Comparison of ENCODE assay signal across 9 cellular contexts in the genomic region with DNA sequence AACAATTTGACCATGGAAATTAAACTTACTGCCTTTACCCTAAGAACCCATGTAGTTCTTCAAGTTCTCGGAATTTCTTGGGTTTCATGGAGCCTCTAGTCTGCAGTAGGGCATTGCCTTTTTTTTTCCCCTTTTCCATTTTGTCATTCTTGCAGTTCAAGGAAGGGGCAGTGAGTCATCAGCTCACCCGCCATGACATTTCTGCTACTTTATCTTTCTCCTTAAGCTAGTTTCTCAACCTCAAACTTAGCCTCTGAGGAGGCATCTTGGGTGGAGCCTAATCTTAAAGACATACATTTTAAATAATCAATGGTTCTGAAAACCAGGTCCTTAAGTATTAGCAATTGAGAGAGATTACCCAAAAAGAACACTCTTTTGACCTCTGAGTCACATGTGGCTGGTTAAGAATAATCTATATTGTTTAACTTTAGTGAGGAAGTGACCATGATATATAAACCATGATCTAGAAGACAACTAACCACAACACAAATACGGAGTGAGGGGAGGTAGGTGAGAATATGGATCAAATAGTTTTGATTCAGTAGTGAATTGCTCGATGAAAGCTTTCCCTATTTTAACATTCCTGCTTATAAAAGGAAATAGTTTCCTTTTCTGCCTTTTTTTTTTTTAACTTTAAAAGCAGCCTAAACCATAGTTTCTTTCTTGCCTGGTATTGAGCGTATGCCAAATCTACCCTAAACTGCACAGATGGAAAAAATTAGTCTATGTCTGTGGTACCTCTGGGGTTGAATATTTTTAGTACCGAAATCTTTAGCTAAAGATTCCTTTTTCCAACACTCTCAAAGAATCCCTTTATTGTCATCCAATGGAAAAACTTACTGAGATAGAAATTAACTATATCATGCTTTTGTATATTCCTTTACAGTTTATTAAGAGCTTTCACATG. TPM values are rescaled to one million over a fixed set of nuclear protein-coding genes. Genes with fewer than 3 reads are reported as not detected.
DNase-seq lines count a peak whose midpoint lies in the region; ATAC-seq and TF ChIP-seq lines count a peak whose summit lies in the region.
"Not testable (repeated sequence)": the region's sequence is repeated elsewhere in the genome, so short reads cannot be mapped to it uniquely, and the experiment has no call there.
"Had no signal": no experiment of that assay in that cellular context is flagged by ENCODE, and none has a peak within 500 bp of the region (broad histone marks: within the 10 kb centered on the region; RNA-seq: fewer than 3 reads in every experiment).

No MANE protein-coding gene starts in this region.

- H2BK5ac ChIP-seq in IMR-90 (ENCODE audit: low read depth, low read length, poor library complexity, severe bottlenecking), result not testable (repeated sequence)

- H3K14ac ChIP-seq in IMR-90 (replicated peaks; ENCODE audit: low read depth, low read length), result not testable (repeated sequence)

- H3K9ac ChIP-seq in IMR-90 (ENCODE audit: low read depth, low read length), result not testable (repeated sequence)

- not testable (repeated sequence) for H3K79me1 ChIP-seq in IMR-90 (ENCODE audit: low read depth in 1 of 2, low read length in 2 of 2)

- H3K27me3 ChIP-seq in IMR-90 (ENCODE audit: control insufficient read depth, insufficient read depth, low read length); lower lobe of right lung (ENCODE audit: low read depth); upper lobe of right lung: not testable (repeated sequence)

- not testable (repeated sequence) for H3K4me3 Mint-ChIP-seq in activated T-helper 17 cell treated with anti-CD3 and anti-CD28 coated beads, Interleukin-2, amount 50 U/mL, for 72 hours; stimulated activated effector memory CD8-positive, alpha-beta T cell treated with anti-CD3 and anti-CD28 coated beads, Interleukin-12 subunit alpha, Interleukin-12 subunit beta, amount 100 ng/mL, for 72 hours

- H2AK9ac ChIP-seq in IMR-90 (replicated peaks; ENCODE audit: low read depth, low read length, poor library complexity), result not testable (repeated sequence)

- H4K91ac ChIP-seq in IMR-90 (ENCODE audit: insufficient read depth, low read depth, low read length), result not testable (repeated sequence)

- H3K9me1 ChIP-seq in IMR-90 (ENCODE audit: insufficient read depth, low read length), result not testable (repeated sequence)

- TF ChIP-seq RAD21 in IMR-90 (IDR thresholded peaks at IDR 0.05; ENCODE audit: low read length), result not testable (repeated sequence)

- in situ Hi-C loops in IMR-90 (cut with MboI; ENCODE audit: low sequenced_read_pairs), result not testable (repeated sequence)

- H3K4me2 ChIP-seq in IMR-90 (ENCODE audit: low read depth, low read length), result not testable (repeated sequence)

- ATAC-seq in IMR-90 (ENCODE audit: low read depth) (peak; percentile 85), SK-N-SH treated with all-trans-retinoic acid at 6 μM for 48 hours (peak; percentile 91), esophagus mucosa (peak; percentile 59), lower lobe of right lung (peak; percentile 40 to 49), upper lobe of right lung (peak; percentile 69)
- ATAC-seq in activated T-helper 17 cell treated with anti-CD3 and anti-CD28 coated beads, Interleukin-2, amount 50 U/mL, for 72 hours (replicated peaks), result peak; percentile 65
- ATAC-seq in stimulated activated effector memory CD8-positive, alpha-beta T cell treated with anti-CD3 and anti-CD28 coated beads, Interleukin-12 subunit alpha, Interleukin-12 subunit beta, amount 100 ng/mL, for 72 hours, result peak; percentile 54

- dilution Hi-C loops in IMR-90 (cut with HindIII; ENCODE audit: low sequenced_read_pairs, unreplicated experiment), result not testable (repeated sequence)

- not testable (repeated sequence) for H3K27ac ChIP-seq in IMR-90 (ENCODE audit: insufficient read depth, low read length); lower lobe of right lung; upper lobe of right lung

- WGBS in IMR-90 (ENCODE audit: extremely low coverage in 2 of 2, insufficient read length in 1 of 2), 2 experiments, result no CpG with 5 or more reads among the region's 6 CpGs

- H4K5ac ChIP-seq in IMR-90 (ENCODE audit: low read depth, low read length), result not testable (repeated sequence)

- not testable (repeated sequence) for H3K23ac ChIP-seq in IMR-90 (ENCODE audit: low read depth, low read length)

- POLR2A ChIA-PET in IMR-90 (lab: Charles Lee; ENCODE audit: unreplicated experiment), result not testable (repeated sequence)

- not testable (repeated sequence) for H4K20me1 ChIP-seq in IMR-90 (ENCODE audit: insufficient read depth, low read length)

- H3K36me3 Mint-ChIP-seq in activated T-helper 17 cell treated with anti-CD3 and anti-CD28 coated beads, Interleukin-2, amount 50 U/mL, for 72 hours (ENCODE audit: low read depth); stimulated activated effector memory CD8-positive, alpha-beta T cell treated with anti-CD3 and anti-CD28 coated beads, Interleukin-12 subunit alpha, Interleukin-12 subunit beta, amount 100 ng/mL, for 72 hours: not testable (repeated sequence)

- DNase-seq in IMR-90; lower lobe of right lung; stimulated activated effector memory CD8-positive, alpha-beta T cell treated with anti-CD3 and anti-CD28 coated beads, Interleukin-12 subunit alpha, Interleukin-12 subunit beta, amount 100 ng/mL, for 72 hours (ENCODE audit: low spot score in 2 of 2); upper lobe of right lung: not testable (repeated sequence)

- not testable (repeated sequence) for H3K9me3 Mint-ChIP-seq in activated T-helper 17 cell treated with anti-CD3 and anti-CD28 coated beads, Interleukin-2, amount 50 U/mL, for 72 hours; stimulated activated effector memory CD8-positive, alpha-beta T cell treated with anti-CD3 and anti-CD28 coated beads, Interleukin-12 subunit alpha, Interleukin-12 subunit beta, amount 100 ng/mL, for 72 hours

- not testable (repeated sequence) for BruUV-seq in IMR-90 (replicated peaks; lab: Mats Ljungman, UMichigan)

- H2BK20ac ChIP-seq in IMR-90 (ENCODE audit: low read depth, low read length), result not testable (repeated sequence)

- TF ChIP-seq CTCF in IMR-90 (conservative IDR thresholded peaks at IDR 0.05; ENCODE audit: low read depth, low read length); lower lobe of right lung (IDR thresholded peaks at IDR 0.05); upper lobe of right lung (IDR thresholded peaks at IDR 0.05): not testable (repeated sequence)

- H2AK5ac ChIP-seq in IMR-90 (ENCODE audit: low read depth, low read length), result not testable (repeated sequence)

- not testable (repeated sequence) for H4K8ac ChIP-seq in IMR-90 (ENCODE audit: low read depth in 2 of 2, low read length in 2 of 2)

- not testable (repeated sequence) for H2BK15ac ChIP-seq in IMR-90 (ENCODE audit: low read depth, low read length)

- not testable (repeated sequence) for H3K56ac ChIP-seq in IMR-90 (ENCODE audit: extremely low read depth, insufficient read depth, low read length)

- H3K36me3 ChIP-seq in IMR-90 (ENCODE audit: control insufficient read depth, insufficient read depth, low read length); lower lobe of right lung; upper lobe of right lung: not testable (repeated sequence)

- H3K27ac Mint-ChIP-seq in activated T-helper 17 cell treated with anti-CD3 and anti-CD28 coated beads, Interleukin-2, amount 50 U/mL, for 72 hours; stimulated activated effector memory CD8-positive, alpha-beta T cell treated with anti-CD3 and anti-CD28 coated beads, Interleukin-12 subunit alpha, Interleukin-12 subunit beta, amount 100 ng/mL, for 72 hours: not testable (repeated sequence)

- not testable (repeated sequence) for H3K4me3 ChIP-seq in IMR-90 (ENCODE audit: insufficient read depth, low read depth, low read length); lower lobe of right lung; upper lobe of right lung

- not testable (repeated sequence) for H3K4me1 ChIP-seq in IMR-90 (ENCODE audit: control insufficient read depth, insufficient read depth, low read length); lower lobe of right lung; upper lobe of right lung

- not testable (repeated sequence) for H3K27me3 Mint-ChIP-seq in activated T-helper 17 cell treated with anti-CD3 and anti-CD28 coated beads, Interleukin-2, amount 50 U/mL, for 72 hours

- H3K18ac ChIP-seq in IMR-90 (ENCODE audit: low read depth, low read length), result not testable (repeated sequence)

- H3K4me1 Mint-ChIP-seq in activated T-helper 17 cell treated with anti-CD3 and anti-CD28 coated beads, Interleukin-2, amount 50 U/mL, for 72 hours; stimulated activated effector memory CD8-positive, alpha-beta T cell treated with anti-CD3 and anti-CD28 coated beads, Interleukin-12 subunit alpha, Interleukin-12 subunit beta, amount 100 ng/mL, for 72 hours: not testable (repeated sequence)

- not testable (repeated sequence) for H2AFZ ChIP-seq in IMR-90 (replicated peaks; ENCODE audit: low read length, poor library complexity)

- intact Hi-C loops in IMR-90 (cut with micrococcal nuclease); lower lobe of right lung (cut with DNase I); upper lobe of right lung (cut with DNase I): not testable (repeated sequence)

- not testable (repeated sequence) for TF ChIP-seq POLR2A in IMR-90 (IDR thresholded peaks at IDR 0.05; ENCODE audit: low read depth, low read length)

- H3K9me3 ChIP-seq in IMR-90 (ENCODE audit: control insufficient read depth, insufficient read depth, low read length); lower lobe of right lung; upper lobe of right lung: not testable (repeated sequence)

- not testable (repeated sequence) for H2BK120ac ChIP-seq in IMR-90 (ENCODE audit: low read depth, low read length)

- not testable (repeated sequence) for H3K4ac ChIP-seq in IMR-90 (ENCODE audit: low read depth, low read length)

- CTCF ChIA-PET in IMR-90 (lab: Yijun Ruan, JAX), result not testable (repeated sequence)

RNA-seq across cellular contexts. Expression of gene FAM72D, which starts 20.1 kb away (rescaled TPM):
- total RNA-seq in IMR-90 (2012; rRNA removed), result 0.72 and 0.83 TPM in 2 replicates
- polyA plus RNA-seq in IMR-90 (2012; rRNA removed), result 1.2 and 1.4 TPM in 2 replicates
- polyA plus RNA-seq in IMR-90 (2012; cell fraction: cytosol; rRNA removed), result 0.20 and 0.37 TPM in 2 replicates
- polyA plus RNA-seq in IMR-90 (2012; cell fraction: nucleus; rRNA removed; ENCODE audit: low replicate concordance), result 0.18 and 1.3 TPM in 2 replicates
- total RNA-seq in activated T-helper 17 cell treated with anti-CD3 and anti-CD28 coated beads, Interleukin-2, amount 50 U/mL, for 72 hours, result 10 to 100 TPM; 11.0 to 14.7 TPM
- 2.8 TPM for total RNA-seq in esophagus mucosa
- total RNA-seq in lower lobe of right lung, result 0.77 TPM
- 0.43 TPM for total RNA-seq in upper lobe of right lung
- total RNA-seq: CD4-positive, CD25-positive, alpha-beta regulatory T cell had no signal
- polyA plus RNA-seq: CD8-positive, alpha-beta memory T cell had no signal

RNA-seq across cellular contexts. Expression of gene SRGAP2B, which starts 20.7 kb away (rescaled TPM):
- total RNA-seq in IMR-90 (2012; rRNA removed), result 50.7 and 69.2 TPM in 2 replicates
- 14.3 and 15.9 TPM in 2 replicates for polyA plus RNA-seq in IMR-90 (2012; rRNA removed)
- polyA plus RNA-seq in IMR-90 (2012; cell fraction: cytosol; rRNA removed), result 4.6 and 17.7 TPM in 2 replicates
- 6.1 and 23.9 TPM in 2 replicates for polyA plus RNA-seq in IMR-90 (2012; cell fraction: nucleus; rRNA removed; ENCODE audit: low replicate concordance)
- total RNA-seq in activated T-helper 17 cell treated with anti-CD3 and anti-CD28 coated beads, Interleukin-2, amount 50 U/mL, for 72 hours, result 10 to 100 TPM; 24.1 to 24.4 TPM
- total RNA-seq in esophagus mucosa, result 25.9 TPM
- total RNA-seq in lower lobe of right lung, result 37.4 TPM
- total RNA-seq in upper lobe of right lung, result 35.1 TPM
